ENCODE assay signal across 8 cellular contexts in the genomic region with DNA sequence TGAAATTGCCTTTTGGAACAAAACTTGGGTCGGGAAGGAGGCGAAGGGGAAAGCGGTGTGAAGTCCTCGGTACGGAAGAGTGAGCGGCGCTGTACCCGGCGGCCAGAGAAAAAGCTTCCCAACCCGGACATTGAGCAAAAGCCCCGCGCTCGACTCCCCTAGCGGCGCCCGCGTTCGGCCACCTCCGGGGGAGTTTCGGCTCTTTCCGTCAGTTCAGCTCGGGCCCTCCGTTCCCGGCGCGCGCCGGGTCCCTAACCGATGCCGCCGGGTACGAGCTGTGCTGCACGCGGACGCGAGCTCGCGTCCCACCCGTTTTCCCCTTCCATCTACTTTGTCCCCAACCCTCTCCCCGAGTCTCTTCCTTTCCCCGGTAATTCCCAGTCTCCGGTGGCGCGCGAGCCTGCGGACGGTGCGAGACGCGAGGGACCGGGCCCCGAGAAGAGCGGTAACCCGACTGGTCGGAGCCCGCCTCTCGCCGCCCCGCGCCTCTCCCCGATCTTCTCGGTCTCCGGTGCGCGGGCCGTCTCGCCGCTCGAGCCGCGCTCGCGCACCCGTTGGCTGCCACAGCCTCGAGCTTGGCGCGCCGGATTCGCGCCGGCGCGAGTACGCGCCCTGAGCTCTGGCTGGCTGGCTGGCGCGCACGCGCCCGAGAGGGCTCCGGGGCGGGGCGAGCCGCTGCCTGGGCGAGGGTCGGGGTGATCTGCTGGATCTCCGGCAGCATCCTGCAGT. TPM values are rescaled to one million over a fixed set of nuclear protein-coding genes. Genes with fewer than 3 reads are reported as not detected.
DNase-seq lines count a peak whose midpoint lies in the region; ATAC-seq, FAIRE-seq and TF ChIP-seq lines count a peak whose summit lies in the region.

No MANE protein-coding gene starts in this region.

- H3K27ac ChIP-seq in caudate nucleus (ENCODE audit: low read depth, low read length), result peak overlapping the region; percentile 52
- H3K27ac ChIP-seq in kidney (ENCODE audit: low read depth in 2 of 2, low read length in 2 of 2), result peak overlapping the region; percentile 85 to 89

- H3K4me3 ChIP-seq in AG04449 (ENCODE audit: low read depth, low read length), result peak overlapping the region; percentile 87
- peak overlapping the region; percentile 66 to 89 for H3K4me3 ChIP-seq in kidney (ENCODE audit: low read length in 2 of 2)

- intact Hi-C loops in kidney (cut with DNase I), result no loop called here

- TF ChIP-seq CTCF in AG04449 (IDR thresholded peaks at IDR 0.05; ENCODE audit: insufficient read depth, low read length, missing control alignments) (peak; percentile 34), kidney (IDR thresholded peaks at IDR 0.05; ENCODE audit: borderline replicate concordance, extremely low read depth, insufficient read depth) (peak; percentile 13)

- no peak for FAIRE-seq in kidney (lab: Jason Lieb, UNC)

- CTCF ChIA-PET in AG04449 (lab: Yijun Ruan, JAX), result interaction anchor here (0.9 to 26.7 kb wide), 15 partner anchors 10 to 214 kb away, joined by 3 to 1125 read pairs (median 6); partner anchors contain the start of gene C1QL4

- H3K9ac ChIP-seq in kidney (ENCODE audit: low read length in 2 of 2), result peak overlapping the region; percentile 20 to 83

- H3K9me3 ChIP-seq in kidney (ENCODE audit: control insufficient read depth in 1 of 2, low read length in 2 of 2), result no peaks in the 10 kb centered on the region

- ATAC-seq in GM18868 (IDR thresholded peaks at IDR 0.05; ENCODE audit: unreplicated experiment) (peak; percentile 66), HG03159 (IDR thresholded peaks at IDR 0.05; ENCODE audit: unreplicated experiment) (peak; percentile 58)

- H3K4me1 ChIP-seq in kidney (ENCODE audit: control insufficient read depth in 1 of 2, insufficient read depth in 1 of 2, low read depth in 1 of 2, low read length in 2 of 2), result peaks cover 0 to 2% of the 10 kb centered on the region in 2 donors

- DNase-seq in AG04449 (ENCODE audit: low read depth, low spot score), result peak; percentile 33
- DNase-seq in NCI-H2227 treated with DMSO at 0.1 percent for 48 hours (lab: John Stamatoyannopoulos, UW), result peak; percentile 88
- DNase-seq in activated CD4-positive, CD25-positive, alpha-beta regulatory T cell (lab: John Stamatoyannopoulos, UW), result peak; percentile 64 to 78 (median 68)
- DNase-seq in caudate nucleus (lab: John Stamatoyannopoulos, UW), result peak in 57 of 61 donors; percentile 42 to 89 (median 76)
- DNase-seq in kidney, result peak; percentile 95
- peak; percentile 83 to 90 (median 86) for DNase-seq in stimulated activated CD4-positive, alpha-beta T cell treated with anti-CD3 and anti-CD28 coated beads, Interleukin-12 subunit alpha, Interleukin-12 subunit beta, amount 100 ng/mL, for 48 hours (ENCODE audit: low read depth in 2 of 3, low spot score in 1 of 3)

- no peaks in the 10 kb centered on the region for H3K36me3 ChIP-seq in kidney (ENCODE audit: control insufficient read depth in 1 of 2, insufficient read depth in 2 of 2, low read length in 2 of 2)

- POLR2A ChIA-PET in AG04449 (lab: Yijun Ruan, JAX), result interaction anchor here (0.6 to 2.2 kb wide), 14 partner anchors 8 to 263 kb away, joined by 3 to 16 read pairs (median 4); partner anchors contain the start of gene PRPF40B

RNA-seq across cellular contexts. Expression of gene SPATS2, which starts 0.4 kb away (rescaled TPM):
- total RNA-seq in kidney, result 23.7 TPM
- 10.0 TPM for polyA plus RNA-seq in kidney (ENCODE audit: insufficient read depth, low read depth, low replicate concordance)

RNA-seq across cellular contexts. Expression of gene DNAJC22, which starts 20.1 kb away (rescaled TPM):
- 16.2 TPM for total RNA-seq in kidney
- 15.1 TPM for polyA plus RNA-seq in kidney (ENCODE audit: insufficient read depth, low read depth, low replicate concordance)

RNA-seq across cellular contexts. Expression of gene C1QL4, which starts 29.8 kb away (rescaled TPM):
- total RNA-seq in kidney, result 1.0 TPM
- not detected for polyA plus RNA-seq in kidney (ENCODE audit: insufficient read depth, low read depth, low replicate concordance)

RNA-seq across cellular contexts. Expression of gene TROAP, which starts 43.8 kb away (rescaled TPM):
- total RNA-seq in kidney, result 1.0 TPM
- polyA plus RNA-seq in kidney (ENCODE audit: insufficient read depth, low read depth, low replicate concordance), result 1.5 TPM

Comparison
In these comparisons a context has a peak if more than half of its experiments do, and no peak if none do; other contexts are left out.
1. Peak in every context shown above with its lines: DNase-seq, ATAC-seq, H3K4me3 ChIP-seq and H3K27ac ChIP-seq.
2. DNase-seq: peak in every context shown above with its lines; median percentile 95 in kidney; 88 in NCI-H2227 treated with DMSO at 0.1 percent for 48 hours; 86 in stimulated activated CD4-positive, alpha-beta T cell treated with anti-CD3 and anti-CD28 coated beads, Interleukin-12 subunit alpha, Interleukin-12 subunit beta, amount 100 ng/mL, for 48 hours; 76 in caudate nucleus; 68 in activated CD4-positive, CD25-positive, alpha-beta regulatory T cell; 33 in AG04449.